ENCODE assay signal across 20 cellular contexts in genomic region chr21:34973685-34974084, GRCh38.
DNase-seq lines count a peak whose midpoint lies in the region; ATAC-seq and TF ChIP-seq lines count a peak whose summit lies in the region.
"Had no signal": no experiment of that assay in that cellular context is flagged by ENCODE, and none has a peak within 500 bp of the region (broad histone marks: within the 10 kb centered on the region; RNA-seq: fewer than 3 reads in every experiment).

No MANE protein-coding gene starts in this region.

- H4K20me1 ChIP-seq in OCI-LY3 (ENCODE audit: insufficient read depth, low read length): peaks cover 80% of the 10 kb centered on the region

- peak overlapping the region; percentile 94 for H3K4me2 ChIP-seq in OCI-LY3 (ENCODE audit: low read length)
- H3K4me2 ChIP-seq: SK-N-SH had no signal

- peaks cover 80% of the 10 kb centered on the region for H3K4me1 Mint-ChIP-seq in activated naive CD4-positive, alpha-beta T cell treated with anti-CD3 and anti-CD28 coated beads, Interleukin-2, amount 50 U/mL, for 24 hours
- H3K4me1 Mint-ChIP-seq in activated naive CD8-positive, alpha-beta T cell treated with anti-CD3 and anti-CD28 coated beads for 36 hours: peaks cover 76% of the 10 kb centered on the region
- peaks cover 51 to 73% of the 10 kb centered on the region in 2 donors for H3K4me1 Mint-ChIP-seq in stimulated activated naive B cell treated with anti-CD40 and anti-IgM and Interleukin-4, amounts not matched to agents 10 μg/mL and 1 μg/mL and 100 μg/mL, for 72 hours

- peaks cover 9% of the 10 kb centered on the region for H3K36me3 ChIP-seq in OCI-LY3 (replicated peaks; ENCODE audit: low read depth, low read length)
- H3K36me3 ChIP-seq: ascending aorta, thoracic aorta had no signal

- H3K27me3 Mint-ChIP-seq in activated naive CD4-positive, alpha-beta T cell treated with anti-CD3 and anti-CD28 coated beads, Interleukin-2, amount 50 U/mL, for 24 hours: no peaks in the 10 kb centered on the region
- peaks cover 6% of the 10 kb centered on the region for H3K27me3 Mint-ChIP-seq in activated naive CD8-positive, alpha-beta T cell treated with anti-CD3 and anti-CD28 coated beads for 36 hours
- H3K27me3 Mint-ChIP-seq in stimulated activated naive B cell treated with anti-CD40 and anti-IgM and Interleukin-4, amounts not matched to agents 10 μg/mL and 1 μg/mL and 100 μg/mL, for 72 hours: no peaks in the 10 kb centered on the region

- no peaks in the 10 kb centered on the region for H3K9me3 Mint-ChIP-seq in activated naive CD4-positive, alpha-beta T cell treated with anti-CD3 and anti-CD28 coated beads, Interleukin-2, amount 50 U/mL, for 24 hours
- no peaks in the 10 kb centered on the region for H3K9me3 Mint-ChIP-seq in activated naive CD8-positive, alpha-beta T cell treated with anti-CD3 and anti-CD28 coated beads for 36 hours
- H3K9me3 Mint-ChIP-seq in stimulated activated naive B cell treated with anti-CD40 and anti-IgM and Interleukin-4, amounts not matched to agents 10 μg/mL and 1 μg/mL and 100 μg/mL, for 72 hours: no peaks in the 10 kb centered on the region

- peak overlapping the region; percentile 72 for H3K4me3 ChIP-seq in OCI-LY3 (ENCODE audit: low read length)
- H3K4me3 ChIP-seq: ascending aorta, thoracic aorta had no signal

- ATAC-seq in stimulated activated naive B cell treated with anti-CD40 and anti-IgM and Interleukin-4, amounts not matched to agents 10 μg/mL and 1 μg/mL and 100 μg/mL, for 72 hours (replicated peaks): no peak
- ATAC-seq in HG02870 (IDR thresholded peaks at IDR 0.05; ENCODE audit: unreplicated experiment): no peak
- ATAC-seq: foreskin keratinocyte, left cardiac atrium, Panc1, sciatic nerve had no signal

- peak overlapping the region; percentile 36; the same call in 1 of the 2 replicates for H3K27ac ChIP-seq in OCI-LY3 (ENCODE audit: low read length)
- H3K27ac ChIP-seq: ascending aorta, foreskin keratinocyte, thoracic aorta, VCaP had no signal

- DNase-seq in activated naive CD4-positive, alpha-beta T cell treated with Interleukin-2 at 50 U/mL for 16 hours: no peak
- no peak for DNase-seq in activated naive CD8-positive, alpha-beta T cell treated with anti-CD3 and anti-CD28 coated beads for 36 hours
- no peak for DNase-seq in stimulated activated naive B cell treated with anti-CD40 and anti-IgM and Interleukin-4, amounts not matched to agents 10 μg/mL and 1 μg/mL and 100 μg/mL, for 72 hours
- DNase-seq in HCEC 1CT: no peak
- no peak for DNase-seq in nucleus accumbens (lab: John Stamatoyannopoulos, UW)
- DNase-seq: foreskin keratinocyte, GF-D8, H7, left cardiac atrium, MV-4-11, NCI-H2029 treated with DMSO at 0.1 percent for 48 hours, SK-N-SH had no signal

- peaks cover 21% of the 10 kb centered on the region for H3K36me3 Mint-ChIP-seq in activated naive CD4-positive, alpha-beta T cell treated with anti-CD3 and anti-CD28 coated beads, Interleukin-2, amount 50 U/mL, for 24 hours
- H3K36me3 Mint-ChIP-seq in activated naive CD8-positive, alpha-beta T cell treated with anti-CD3 and anti-CD28 coated beads for 36 hours: peaks cover 14% of the 10 kb centered on the region
- peaks cover 28 to 52% of the 10 kb centered on the region in 2 donors for H3K36me3 Mint-ChIP-seq in stimulated activated naive B cell treated with anti-CD40 and anti-IgM and Interleukin-4, amounts not matched to agents 10 μg/mL and 1 μg/mL and 100 μg/mL, for 72 hours

- TF ChIP-seq CTCF in OCI-LY3 (IDR thresholded peaks at IDR 0.05; ENCODE audit: low read depth, low read length): no peak

- H2AFZ ChIP-seq in OCI-LY3 (ENCODE audit: low read depth, low read length): no peak overlapping the region

- peaks cover 24% of the 10 kb centered on the region for H3K79me2 ChIP-seq in OCI-LY3 (ENCODE audit: low read length)

- peak overlapping the region; percentile 84 for H3K27ac Mint-ChIP-seq in activated naive CD4-positive, alpha-beta T cell treated with anti-CD3 and anti-CD28 coated beads, Interleukin-2, amount 50 U/mL, for 24 hours
- H3K27ac Mint-ChIP-seq in activated naive CD8-positive, alpha-beta T cell treated with anti-CD3 and anti-CD28 coated beads for 36 hours: peak overlapping the region; percentile 75
- peak overlapping the region; percentile 91 for H3K27ac Mint-ChIP-seq in stimulated activated naive B cell treated with anti-CD40 and anti-IgM and Interleukin-4, amounts not matched to agents 10 μg/mL and 1 μg/mL and 100 μg/mL, for 72 hours

- H3K9me3 ChIP-seq in OCI-LY3 (ENCODE audit: insufficient read depth, low read length): no peaks in the 10 kb centered on the region
- H3K9me3 ChIP-seq: ascending aorta, SK-N-SH, thoracic aorta had no signal

- peak overlapping the region; percentile 85 for H3K4me3 Mint-ChIP-seq in activated naive CD4-positive, alpha-beta T cell treated with anti-CD3 and anti-CD28 coated beads, Interleukin-2, amount 50 U/mL, for 24 hours
- H3K4me3 Mint-ChIP-seq in activated naive CD8-positive, alpha-beta T cell treated with anti-CD3 and anti-CD28 coated beads for 36 hours: peak overlapping the region; percentile 71
- H3K4me3 Mint-ChIP-seq in stimulated activated naive B cell treated with anti-CD40 and anti-IgM and Interleukin-4, amounts not matched to agents 10 μg/mL and 1 μg/mL and 100 μg/mL, for 72 hours: peak overlapping the region; percentile 73 to 76

- peaks cover 45% of the 10 kb centered on the region for H3K4me1 ChIP-seq in OCI-LY3 (ENCODE audit: low read length)
- H3K4me1 ChIP-seq: ascending aorta, foreskin keratinocyte had no signal

- H3K9ac ChIP-seq in OCI-LY3 (ENCODE audit: low read length): peak overlapping the region; percentile 30; the same call in 1 of the 2 replicates
- H3K9ac ChIP-seq: SK-N-SH had no signal

- H3K27me3 ChIP-seq in OCI-LY3 (ENCODE audit: low read depth, low read length): peaks cover 33% of the 10 kb centered on the region
- H3K27me3 ChIP-seq: ascending aorta, foreskin keratinocyte had no signal
